In the genomic region with DNA sequence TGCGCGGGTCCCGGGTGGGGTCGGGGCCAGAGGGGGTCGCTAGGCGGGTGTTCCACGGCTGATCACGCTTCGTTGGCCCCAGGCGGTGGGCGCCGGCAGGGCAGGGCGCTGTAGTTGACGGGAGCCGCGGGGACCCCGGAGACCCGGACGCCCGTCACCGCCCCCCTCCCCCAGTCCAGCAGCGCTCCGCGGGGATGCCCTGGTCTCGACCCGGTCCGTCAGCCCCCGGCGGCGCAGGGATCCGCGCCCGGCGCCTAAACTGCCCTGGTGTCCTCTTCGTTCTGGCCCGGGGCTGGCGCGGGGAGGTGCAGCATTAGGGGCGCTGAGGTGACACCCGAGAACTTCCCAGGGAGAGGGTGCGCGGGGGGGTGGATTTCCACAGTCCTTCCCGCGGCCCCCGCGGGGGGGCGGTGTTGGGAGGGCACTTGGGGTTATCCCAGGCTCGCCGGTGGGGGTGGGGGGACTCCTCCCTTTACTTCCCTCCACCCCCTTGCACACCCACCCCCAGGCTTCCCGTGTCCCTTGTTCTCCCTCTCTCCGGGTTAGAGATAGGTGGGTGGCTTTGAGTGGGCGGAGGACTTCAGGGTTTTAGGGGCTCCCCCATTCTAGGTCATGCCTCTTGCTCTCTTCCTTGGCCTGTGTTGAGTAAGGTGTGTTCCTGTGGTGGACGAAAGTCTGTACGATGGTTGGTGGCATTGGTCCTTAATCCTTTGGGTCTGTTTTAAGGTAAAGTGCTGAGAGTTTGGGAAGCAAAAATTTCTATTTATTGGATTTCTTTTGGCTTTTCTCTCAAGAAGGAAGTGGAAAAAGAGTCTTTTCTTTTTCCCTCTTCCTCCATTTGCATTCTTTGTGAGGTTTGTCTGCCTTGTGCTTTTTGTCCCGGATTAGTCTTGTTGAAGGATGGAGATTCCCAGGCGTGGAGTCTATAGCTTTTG, we compare ENCODE assay signal across 8 cellular contexts. TPM values are rescaled to one million over a fixed set of nuclear protein-coding genes. Genes with fewer than 3 reads are reported as not detected.
DNase-seq lines count a peak whose midpoint lies in the region; ATAC-seq, FAIRE-seq and TF ChIP-seq lines count a peak whose summit lies in the region.

No MANE protein-coding gene starts in this region.

- peak; percentile 60 for TF ChIP-seq CTCF in A673 (conservative IDR thresholded peaks at IDR 0.05; ENCODE audit: low read depth, low read length)
- peak; percentile 27 for TF ChIP-seq CTCF in fibroblast of pulmonary artery (IDR thresholded peaks at IDR 0.05; ENCODE audit: low read length, missing control alignments)
- TF ChIP-seq CTCF in neural cell (IDR thresholded peaks at IDR 0.05; ENCODE audit: poor library complexity, severe bottlenecking), result peak; percentile 48

- peaks cover 33% of the 10 kb centered on the region for H3K4me1 ChIP-seq in A673 (ENCODE audit: insufficient read depth, low read length, poor library complexity, severe bottlenecking)

- no peaks in the 10 kb centered on the region for H3K9me2 ChIP-seq in neural cell (ENCODE audit: insufficient read depth, low read length)

- H3F3A ChIP-seq in neural cell (ENCODE audit: insufficient read depth, low read length, poor library complexity, severe bottlenecking), result peaks cover 7% of the 10 kb centered on the region

- H3K79me2 ChIP-seq in neural cell (replicated peaks; ENCODE audit: insufficient read depth, low read length), result peaks cover 47% of the 10 kb centered on the region

- peaks cover 37% of the 10 kb centered on the region for H3K36me3 Mint-ChIP-seq in activated T-helper 17 cell treated with anti-CD3 and anti-CD28 coated beads, Interleukin-2, amount 50 U/mL, for 72 hours (ENCODE audit: low read depth)

- CTCF ChIA-PET in A673 (lab: Charles Lee), result interaction anchor here (1.0 kb wide), 1 partner anchor 7 kb away, joined by 10 read pairs; no protein-coding TSS in a partner anchor

- FAIRE-seq in GM18507 (lab: Jason Lieb, UNC), result peak; percentile 67

- H3K27me3 ChIP-seq in A673 (replicated peaks; ENCODE audit: insufficient read depth, low read depth, low read length, poor library complexity) (no peaks in the 10 kb centered on the region), neural cell (ENCODE audit: insufficient read depth, low read depth, low read length) (no peaks in the 10 kb centered on the region)

- H2AFZ ChIP-seq in neural cell (ENCODE audit: low read depth, low read length), result peak overlapping the region; percentile 58

- no TSS peak for BruUV-seq in A673 (replicated peaks; lab: Mats Ljungman, UMichigan)

- H3K4me3 Mint-ChIP-seq in activated T-helper 17 cell treated with anti-CD3 and anti-CD28 coated beads, Interleukin-2, amount 50 U/mL, for 72 hours, result peak overlapping the region; percentile 84
- peak overlapping the region; percentile 89 for H3K4me3 Mint-ChIP-seq in stimulated activated naive CD8-positive, alpha-beta T cell treated with anti-CD3 and anti-CD28 coated beads, Interleukin-15, amount 100 ng/mL, for 72 hours

- no peaks in the 10 kb centered on the region for H3K9me3 Mint-ChIP-seq in activated T-helper 17 cell treated with anti-CD3 and anti-CD28 coated beads, Interleukin-2, amount 50 U/mL, for 72 hours
- no peaks in the 10 kb centered on the region for H3K9me3 Mint-ChIP-seq in stimulated activated naive CD8-positive, alpha-beta T cell treated with anti-CD3 and anti-CD28 coated beads, Interleukin-15, amount 100 ng/mL, for 72 hours

- peak; percentile 38 for ATAC-seq in HG03378 (IDR thresholded peaks at IDR 0.05; ENCODE audit: unreplicated experiment)
- peak; percentile 26 for ATAC-seq in activated T-helper 17 cell treated with anti-CD3 and anti-CD28 coated beads, Interleukin-2, amount 50 U/mL, for 72 hours (replicated peaks)
- peak; percentile 40 for ATAC-seq in stimulated activated naive CD8-positive, alpha-beta T cell treated with anti-CD3 and anti-CD28 coated beads, Interleukin-15, amount 100 ng/mL, for 72 hours

- DNase-seq in A673 (ENCODE audit: low spot score) (peak; percentile 78), GM18507 (ENCODE audit: extremely low spot score, insufficient read length, low read depth) (no peak), OCI-M1 (lab: John Stamatoyannopoulos, UW) (peak; percentile 76), fibroblast of pulmonary artery (ENCODE audit: low read depth) (peak; percentile 68)
- DNase-seq in stimulated activated naive CD8-positive, alpha-beta T cell treated with anti-CD3 and anti-CD28 coated beads, Interleukin-15, amount 100 ng/mL, for 72 hours, result peak; percentile 72 to 78

- peak overlapping the region; percentile 96 for H3K9ac ChIP-seq in neural cell (ENCODE audit: low read length)

- H3K9me3 ChIP-seq in A673 (ENCODE audit: low read depth, low read length, poor library complexity, severe bottlenecking) (no peaks in the 10 kb centered on the region), neural cell (ENCODE audit: low read length) (no peaks in the 10 kb centered on the region)

- H3K27ac ChIP-seq in A673 (ENCODE audit: low read depth, low read length, poor library complexity, severe bottlenecking) (peak overlapping the region; percentile 96), neural cell (ENCODE audit: low read length) (peak overlapping the region; percentile 92)

- H3K4me2 ChIP-seq in neural cell (ENCODE audit: low read length), result peak overlapping the region; percentile 85

- H3K27me3 Mint-ChIP-seq in activated T-helper 17 cell treated with anti-CD3 and anti-CD28 coated beads, Interleukin-2, amount 50 U/mL, for 72 hours, result no peaks in the 10 kb centered on the region
- H3K27me3 Mint-ChIP-seq in stimulated activated naive CD8-positive, alpha-beta T cell treated with anti-CD3 and anti-CD28 coated beads, Interleukin-15, amount 100 ng/mL, for 72 hours, result peaks cover 7% of the 10 kb centered on the region

- TF ChIP-seq RAD21 in neural cell (conservative IDR thresholded peaks at IDR 0.05), result no peak

- H3K4me1 Mint-ChIP-seq in activated T-helper 17 cell treated with anti-CD3 and anti-CD28 coated beads, Interleukin-2, amount 50 U/mL, for 72 hours, result peaks cover 28% of the 10 kb centered on the region
- H3K4me1 Mint-ChIP-seq in stimulated activated naive CD8-positive, alpha-beta T cell treated with anti-CD3 and anti-CD28 coated beads, Interleukin-15, amount 100 ng/mL, for 72 hours, result peaks cover 49% of the 10 kb centered on the region

- no peak for TF ChIP-seq EP300 in neural cell (conservative IDR thresholded peaks at IDR 0.05; ENCODE audit: poor library complexity, severe bottlenecking)

- POLR2A ChIA-PET in A673 (lab: Charles Lee; ENCODE audit: low non-redundant PET), result no interaction called here

- H3K4me3 ChIP-seq in A673 (ENCODE audit: low read depth, low read length, poor library complexity, severe bottlenecking) (peak overlapping the region; percentile 96), fibroblast of pulmonary artery (replicated peaks; ENCODE audit: low read depth, low read length) (peak overlapping the region; percentile 90), neural cell (ENCODE audit: low read length) (peak overlapping the region; percentile 95)

- intact Hi-C loops in A673 (cut with micrococcal nuclease; ENCODE audit: unreplicated experiment), result loop anchor here (5.0 kb wide), 1 partner anchor 136 kb away; the partner anchor contains the start of gene PRKCI

- no peaks in the 10 kb centered on the region for H4K20me1 ChIP-seq in neural cell (ENCODE audit: insufficient read depth)

- H3K27ac Mint-ChIP-seq in activated T-helper 17 cell treated with anti-CD3 and anti-CD28 coated beads, Interleukin-2, amount 50 U/mL, for 72 hours, result peak overlapping the region; percentile 85
- peak overlapping the region; percentile 97 to 99 for H3K27ac Mint-ChIP-seq in stimulated activated naive CD8-positive, alpha-beta T cell treated with anti-CD3 and anti-CD28 coated beads, Interleukin-15, amount 100 ng/mL, for 72 hours

- H3K36me3 ChIP-seq in A673 (ENCODE audit: insufficient read depth, low read length, poor library complexity, severe bottlenecking), result peaks cover 8% of the 10 kb centered on the region
- no peaks in the 10 kb centered on the region for H3K36me3 ChIP-seq in neural cell (ENCODE audit: insufficient read depth, low read length)

TF ChIP-seq in neural cell, 6 proteins besides CTCF, POLR2A, EP300 and RAD21:
- no peak for TF ChIP-seq EZH2 (IDR thresholded peaks at IDR 0.05; ENCODE audit: borderline replicate concordance, insufficient read depth, low read length, poor library complexity, severe bottlenecking)
- peak; percentile 20 for TF ChIP-seq REST (IDR thresholded peaks at IDR 0.05; ENCODE audit: borderline replicate concordance)
- no peak for TF ChIP-seq SMC3 (conservative IDR thresholded peaks at IDR 0.05; ENCODE audit: poor library complexity)
- TF ChIP-seq POLR2AphosphoS5 (IDR thresholded peaks at IDR 0.05), result peak; percentile 5

RNA-seq across cellular contexts. Expression of gene SKIL, which starts 0.7 kb away (rescaled TPM):
- 43.2 and 47.9 TPM in 2 replicates for total RNA-seq in A673 (2021)
- total RNA-seq in activated T-helper 17 cell treated with anti-CD3 and anti-CD28 coated beads, Interleukin-2, amount 50 U/mL, for 72 hours, result 10 to 100 TPM; 16.9 to 21.0 TPM
- 32.6 and 36.9 TPM in 2 replicates for polyA plus RNA-seq in neural cell
- polyA minus RNA-seq in neural cell, result 176 and 194 TPM in 2 replicates
